13 cellular contexts compared by ENCODE assay signal in genomic region chr14:35213869-35214387, GRCh38.
DNase-seq lines count a peak whose midpoint lies in the region; ATAC-seq and TF ChIP-seq lines count a peak whose summit lies in the region.
"Had no signal": no experiment of that assay in that cellular context is flagged by ENCODE, and none has a peak within 500 bp of the region (broad histone marks: within the 10 kb centered on the region; RNA-seq: fewer than 3 reads in every experiment).

No MANE protein-coding gene starts in this region.

- no peaks in the 10 kb centered on the region for H3K36me3 ChIP-seq in prostate gland
- no peaks in the 10 kb centered on the region for H3K36me3 ChIP-seq in ovary
- H3K36me3 ChIP-seq: pancreas, transverse colon had no signal

- H3K4me3 ChIP-seq in epithelial cell of esophagus (ENCODE audit: low read length) (no peak overlapping the region), prostate gland (no peak overlapping the region), ovary (no peak overlapping the region)
- H3K4me3 ChIP-seq: dorsolateral prefrontal cortex, pancreas, transverse colon had no signal

- TF ChIP-seq CTCF in epithelial cell of esophagus (IDR thresholded peaks at IDR 0.05; ENCODE audit: insufficient read depth, low read depth, low read length, missing control alignments) (no peak), prostate gland (IDR thresholded peaks at IDR 0.05) (no peak), ovary (IDR thresholded peaks at IDR 0.05) (no peak)

- intact Hi-C loops in prostate gland (cut with DNase I): loop anchor here (2.0 to 10.0 kb wide), 2 partner anchors 81 to 195 kb away; partner anchors contain the start of gene PSMA6
- intact Hi-C loops in ovary (cut with DNase I): loop anchor here (2.0 to 10.0 kb wide), 5 partner anchors 69 to 199 kb away; partner anchors contain the start of gene NFKBIA (in 1 of the 4)

- H3K4me1 ChIP-seq in prostate gland (replicated peaks) (peaks cover 5% of the 10 kb centered on the region), ovary (ENCODE audit: insufficient read depth) (peaks cover 1% of the 10 kb centered on the region)
- H3K4me1 ChIP-seq: transverse colon had no signal

- no peak for ATAC-seq in GM21381 (IDR thresholded peaks at IDR 0.05; ENCODE audit: unreplicated experiment)
- ATAC-seq: activated T-cell treated with anti-CD3 and anti-CD28 coated beads, Interleukin-2, amount 50 U/mL, for 72 hours had no signal

- H3K27me3 ChIP-seq in prostate gland (replicated peaks; ENCODE audit: insufficient read depth) (no peaks in the 10 kb centered on the region), ovary (no peaks in the 10 kb centered on the region)
- H3K27me3 ChIP-seq: dorsolateral prefrontal cortex, pancreas, transverse colon had no signal

- TF ChIP-seq POLR2A in prostate gland (IDR thresholded peaks at IDR 0.05) (no peak), ovary (IDR thresholded peaks at IDR 0.05) (no peak)

- no peak for TF ChIP-seq EP300 in ovary (IDR thresholded peaks at IDR 0.05)

- H3K27ac ChIP-seq in prostate gland (peak overlapping the region; percentile 17 to 23), ovary (peak overlapping the region in 1 of 2 donors; percentile 79)
- H3K27ac ChIP-seq: pancreas, transverse colon had no signal

- DNase-seq in NCI-H2171 treated with DMSO at 0.1 percent for 48 hours (lab: John Stamatoyannopoulos, UW) (peak; percentile 59), NCI-H2171 (lab: John Stamatoyannopoulos, UW) (no peak), NCI-H774 (lab: John Stamatoyannopoulos, UW) (peak; percentile 4), epithelial cell of esophagus (ENCODE audit: low read depth) (peak; percentile 78), prostate gland (ENCODE audit: low spot score) (no peak), ovary (no peak), KG1 (lab: John Stamatoyannopoulos, UW) (no peak)
- DNase-seq: activated T-cell treated with anti-CD3 and anti-CD28 coated beads, Interleukin-2, amount 50 U/mL, for 72 hours; dorsolateral prefrontal cortex; NCI-H524 treated with DMSO at 0.1 percent for 48 hours; pancreas; transverse colon had no signal

- H3K9me3 ChIP-seq in prostate gland (no peaks in the 10 kb centered on the region), ovary (no peaks in the 10 kb centered on the region)
- H3K9me3 ChIP-seq: pancreas, transverse colon had no signal

Comparison
In these comparisons a context has a peak if more than half of its experiments do, and no peak if none do; other contexts are left out.
1. DNase-seq: peak in NCI-H2171 treated with DMSO at 0.1 percent for 48 hours (single experiment), NCI-H774 (single experiment) and epithelial cell of esophagus (single experiment); none in NCI-H2171 (single experiment), prostate gland (single experiment), ovary (0 of 5) and KG1 (single experiment).